In the genomic region with DNA sequence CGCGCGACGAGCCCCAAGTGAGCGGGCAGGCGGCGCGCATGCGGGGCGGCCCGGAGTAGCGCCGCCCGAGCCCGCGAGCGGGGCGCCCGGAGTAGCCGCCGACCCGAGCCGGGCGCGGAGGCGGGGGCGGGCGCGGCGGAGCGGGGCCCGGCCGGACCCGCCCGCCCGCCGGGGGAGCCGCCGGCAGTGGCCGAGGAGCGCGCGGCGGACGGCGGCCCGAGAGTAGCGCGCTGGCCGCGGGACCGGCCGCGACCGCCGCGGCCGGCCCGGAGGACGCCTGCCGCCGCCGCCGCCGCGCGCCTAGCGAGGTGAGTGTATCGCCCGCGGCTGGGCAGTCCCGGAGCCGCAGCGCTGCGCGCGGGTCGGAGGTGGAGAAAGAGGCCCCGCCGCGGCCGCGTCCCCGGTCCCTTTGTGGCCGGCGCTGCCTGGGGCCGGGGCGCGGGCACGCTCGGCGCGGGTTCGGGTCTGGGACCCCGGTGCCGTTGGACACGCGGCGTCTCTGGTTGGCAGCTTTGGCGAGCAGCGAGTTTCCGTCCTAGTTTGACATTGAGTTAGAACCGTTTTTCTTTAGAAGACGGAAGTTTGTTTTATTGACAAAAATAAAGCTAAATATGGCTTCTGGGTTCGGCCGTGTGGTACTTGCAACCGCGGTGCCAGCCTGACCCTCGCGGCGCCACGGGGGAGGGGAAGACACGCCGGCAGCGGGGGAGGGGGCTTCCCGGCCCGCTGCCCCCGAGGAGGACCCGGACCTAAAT, we compare ENCODE assay signal across 7 cellular contexts. TPM values are rescaled to one million over a fixed set of nuclear protein-coding genes. Genes with fewer than 3 reads are reported as not detected.
A peak's percentile ranks its signal among the peaks of the same experiment; 100 is the strongest.
DNase-seq lines count a peak whose midpoint lies in the region; ATAC-seq and TF ChIP-seq lines count a peak whose summit lies in the region.

A gene (plus strand): TSS at position 186 of the 755 bp plus-strand sequence. CDS start 72,923 bp downstream, outside the sequence.

- intact Hi-C loops in aorta (cut with DNase I), result loop anchor here in 1 of 2 donors (1.0 to 5.0 kb wide), 2 partner anchors 84 to 174 kb away; a partner anchor contains a TSS

- no peaks in the 10 kb centered on the region for H3K4me1 ChIP-seq in aorta (ENCODE audit: control insufficient read depth in 1 of 2, insufficient read depth in 2 of 2, low read length in 2 of 2)

- H3K27ac ChIP-seq in aorta (ENCODE audit: low read depth in 1 of 2, low read length in 2 of 2), result peak within 1 kb of the TSS; percentile 87 to 99

- TF ChIP-seq CTCF in GM12865 (IDR thresholded peaks at IDR 0.05; ENCODE audit: insufficient read depth, low read depth, low read length, missing control alignments), result no peak
- no peak for TF ChIP-seq CTCF in nephron (IDR thresholded peaks at IDR 0.05; ENCODE audit: unreplicated experiment in 3 of 3)

- H3K4me3 ChIP-seq in GM12865 (ENCODE audit: low read depth, low read length), result peak within 1 kb of the TSS; percentile 67
- H3K4me3 ChIP-seq in aorta (ENCODE audit: low read length in 2 of 2), result peak within 1 kb of the TSS; percentile 96 to 99

- H3K9me3 Mint-ChIP-seq in activated T-cell treated with anti-CD3 and anti-CD28 coated beads, Interleukin-2, amount 50 U/mL, for 4 hours, result peaks cover 6% of the 10 kb centered on the region
- H3K9me3 Mint-ChIP-seq in nephron, result peaks cover 24% of the 10 kb centered on the region

- H3K27me3 Mint-ChIP-seq in activated T-cell treated with anti-CD3 and anti-CD28 coated beads, Interleukin-2, amount 50 U/mL, for 4 hours (ENCODE audit: low read depth), result no peaks in the 10 kb centered on the region
- H3K27me3 Mint-ChIP-seq in nephron (ENCODE audit: low read depth), result peaks cover 7% of the 10 kb centered on the region

- peaks cover 2% of the 10 kb centered on the region for H3K36me3 Mint-ChIP-seq in activated T-cell treated with anti-CD3 and anti-CD28 coated beads, Interleukin-2, amount 50 U/mL, for 4 hours (ENCODE audit: insufficient read depth)
- H3K36me3 Mint-ChIP-seq in nephron (ENCODE audit: low read depth), result peaks cover 32% of the 10 kb centered on the region

- ATAC-seq in activated T-cell treated with anti-CD3 and anti-CD28 coated beads, Interleukin-2, amount 50 U/mL, for 4 hours, result peak; percentile 11 to 19
- peak; percentile 53 for ATAC-seq in aorta (ENCODE audit: low FRiP score)

- peak within 1 kb of the TSS; percentile 71 to 94 (median 93) for H3K27ac Mint-ChIP-seq in nephron

- no peaks in the 10 kb centered on the region for H3K36me3 ChIP-seq in aorta (ENCODE audit: control insufficient read depth in 1 of 2, insufficient read depth in 2 of 2, low read length in 1 of 2)

- WGBS in aorta, 2 donors, result 0% methylated on average over 48 to 101 of the region's 119 CpGs

- no peaks in the 10 kb centered on the region for H3K9me3 ChIP-seq in aorta (ENCODE audit: control insufficient read depth, low read length)

- peak; percentile 38 for DNase-seq in GM12865 (ENCODE audit: low read depth)
- peak; percentile 9 to 15 for DNase-seq in Kasumi-1 (lab: John Stamatoyannopoulos, UW)
- no peak for DNase-seq in activated T-cell treated with anti-CD3 and anti-CD28 coated beads, Interleukin-2, amount 50 U/mL, for 4 hours
- DNase-seq in fibroblast of peridontal ligament (ENCODE audit: extremely low read depth), result peak; percentile 13
- DNase-seq in aorta, result peak; percentile 52 to 81
- no peak for DNase-seq in NCI-H2029 (lab: John Stamatoyannopoulos, UW)

- H3K4me3 Mint-ChIP-seq in activated T-cell treated with anti-CD3 and anti-CD28 coated beads, Interleukin-2, amount 50 U/mL, for 4 hours, result peak within 1 kb of the TSS; percentile 81
- H3K4me3 Mint-ChIP-seq in nephron, result peak within 1 kb of the TSS; percentile 83 to 91 (median 90)

- peaks cover 39% of the 10 kb centered on the region for H3K4me1 Mint-ChIP-seq in activated T-cell treated with anti-CD3 and anti-CD28 coated beads, Interleukin-2, amount 50 U/mL, for 4 hours (ENCODE audit: low read depth)
- H3K4me1 Mint-ChIP-seq in nephron, result peaks cover 10% of the 10 kb centered on the region

- H3K27me3 ChIP-seq in aorta (ENCODE audit: control insufficient read depth in 1 of 2, insufficient read depth in 2 of 2, low read length in 1 of 2), result no peaks in the 10 kb centered on the region

RNA-seq across cellular contexts. Expression of the gene that starts here (rescaled TPM):
- total RNA-seq in activated T-cell treated with anti-CD3 and anti-CD28 coated beads, Interleukin-2, amount 50 U/mL, for 4 hours, result 10 to 100 TPM; 39.5 to 47.0 (median 43.9) TPM
- 10 to 100 TPM; 53.3 to 65.3 TPM for total RNA-seq in aorta
- 10 to 100 TPM; 18.1 to 21.4 TPM for polyA plus RNA-seq in aorta

Comparison
In these comparisons a context has a peak if more than half of its experiments do, and no peak if none do; other contexts are left out.
1. DNase-seq: peak in GM12865 (single experiment), Kasumi-1 (2 of 2), fibroblast of peridontal ligament (single experiment) and aorta (2 of 2); none in activated T-cell treated with anti-CD3 and anti-CD28 coated beads, Interleukin-2, amount 50 U/mL, for 4 hours (single experiment) and NCI-H2029 (single experiment).